Comparison of ENCODE assay signal across 8 cellular contexts in the genomic region with DNA sequence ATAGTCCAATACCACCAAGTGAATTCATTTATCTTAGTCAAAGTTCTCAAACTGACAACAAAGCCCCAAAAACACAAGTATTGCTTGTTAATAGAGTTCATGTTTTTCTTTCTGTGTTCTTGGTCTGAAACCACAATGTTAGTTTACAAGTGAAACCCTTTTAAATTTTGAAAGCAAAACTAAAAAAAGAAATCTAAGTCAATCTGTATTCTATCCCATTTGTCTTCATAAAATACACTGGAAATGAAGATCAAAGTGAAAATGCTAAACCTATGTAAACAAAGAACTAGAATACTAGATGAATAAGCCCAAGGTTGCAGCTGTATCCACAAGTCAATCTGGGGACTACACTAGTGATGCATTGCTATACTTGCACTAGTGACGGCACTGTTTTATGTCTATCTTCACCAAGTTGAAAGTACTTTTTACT. TPM values are rescaled to one million over a fixed set of nuclear protein-coding genes. Genes with fewer than 3 reads are reported as not detected.
DNase-seq lines count a peak whose midpoint lies in the region; ATAC-seq and TF ChIP-seq lines count a peak whose summit lies in the region.

No MANE protein-coding gene starts in this region.

- H3K4me1 Mint-ChIP-seq in T-helper 17 cell (peaks cover 43% of the 10 kb centered on the region), mesothelial cell of epicardium (peaks cover 41% of the 10 kb centered on the region)

- H3K4me3 Mint-ChIP-seq in T-helper 17 cell (peak overlapping the region; percentile 76), mesothelial cell of epicardium (no peak overlapping the region)

- peak; percentile 50 for ATAC-seq in GM18909 (IDR thresholded peaks at IDR 0.05; ENCODE audit: poor library complexity, unreplicated experiment)
- peak; percentile 56 for ATAC-seq in HG02759 (IDR thresholded peaks at IDR 0.05; ENCODE audit: unreplicated experiment)
- ATAC-seq in T-helper 17 cell: peak; percentile 65

- no peak for DNase-seq in T-helper 17 cell
- DNase-seq in mesothelial cell of epicardium (ENCODE audit: low spot score in 2 of 2, unreplicated experiment in 2 of 2): no peak
- DNase-seq in NCI-H774 (lab: John Stamatoyannopoulos, UW): no peak
- DNase-seq in NCI-H1092 treated with DMSO at 0.1 percent for 48 hours (lab: John Stamatoyannopoulos, UW): no peak
- DNase-seq in NCI-H1436 treated with DMSO at 0.1 percent for 48 hours (lab: John Stamatoyannopoulos, UW): no peak
- DNase-seq in GM19238 (ENCODE audit: insufficient read length, low spot score): no peak

- H3K27me3 Mint-ChIP-seq in T-helper 17 cell (no peaks in the 10 kb centered on the region), mesothelial cell of epicardium (ENCODE audit: low read depth) (no peaks in the 10 kb centered on the region)

- peak overlapping the region; percentile 88 for H3K27ac Mint-ChIP-seq in T-helper 17 cell
- peak overlapping the region; percentile 76 for H3K27ac Mint-ChIP-seq in mesothelial cell of epicardium

- no peaks in the 10 kb centered on the region for H3K9me3 ChIP-seq in T-helper 17 cell (ENCODE audit: control insufficient read depth, low read length, poor library complexity, severe bottlenecking)

- no peaks in the 10 kb centered on the region for H3K9me3 Mint-ChIP-seq in mesothelial cell of epicardium

- TF ChIP-seq CTCF in mesothelial cell of epicardium (IDR thresholded peaks at IDR 0.05; ENCODE audit: unreplicated experiment): no peak

- H3K36me3 Mint-ChIP-seq in T-helper 17 cell (ENCODE audit: low read depth) (peaks cover 6% of the 10 kb centered on the region), mesothelial cell of epicardium (no peaks in the 10 kb centered on the region)

RNA-seq across cellular contexts. Expression of a gene that starts 10.4 kb away (rescaled TPM):
- 10 to 100 TPM; 36.3 to 39.9 TPM for total RNA-seq in T-helper 17 cell
- total RNA-seq in mesothelial cell of epicardium: 80.9 to 95.4 TPM (median 94.5 TPM) in 3 replicates

RNA-seq across cellular contexts. Expression of a gene that starts 38.0 kb away (rescaled TPM):
- total RNA-seq in T-helper 17 cell (1 to 10 TPM; 1.6 to 5.2 TPM), mesothelial cell of epicardium (1.5 to 2.9 TPM (median 1.8 TPM) in 3 replicates)
